Comparison of ENCODE assay signal across 20 cellular contexts in genomic region chr10:82544377-82544776, GRCh38.
A peak's percentile ranks its signal among the peaks of the same experiment; 100 is the strongest.
DNase-seq lines count a peak whose midpoint lies in the region; ATAC-seq lines count a peak whose summit lies in the region.
"Had no signal": no experiment of that assay in that cellular context is flagged by ENCODE, and none has a peak within 500 bp of the region (broad histone marks: within the 10 kb centered on the region; RNA-seq: fewer than 3 reads in every experiment).

No MANE protein-coding gene starts in this region.

- no peak overlapping the region for H3K18ac ChIP-seq in neuronal stem cell (ENCODE audit: low read length)

- H3K23ac ChIP-seq in neuronal stem cell (ENCODE audit: low read depth, low read length, poor library complexity) = no peak overlapping the region

- WGBS in neuronal stem cell (ENCODE audit: extremely low coverage in 2 of 2, insufficient read length in 2 of 2, insufficient replicate concordance in 1 of 2), 2 donors = no CpG with 5 or more reads among the region's 1 CpG
- 91 to 98% methylated on average over 1 of the region's 1 CpG for WGBS in aorta, 2 donors

- no peak overlapping the region for H3K4me2 ChIP-seq in neuronal stem cell (ENCODE audit: insufficient read depth, low read length, poor library complexity, severe bottlenecking)
- H3K4me2 ChIP-seq: BLaER1 had no signal

- intact Hi-C loops in sciatic nerve (cut with DNase I) (no loop called here), aorta (cut with DNase I) (no loop called here)

- DNase-seq in DMS53 (lab: John Stamatoyannopoulos, UW) (peak; percentile 16), DMS53 treated with DMSO at 0.1 percent for 48 hours (lab: John Stamatoyannopoulos, UW; ENCODE audit: unreplicated experiment) (no peak), OCI-M1 (lab: John Stamatoyannopoulos, UW) (peak; percentile 59), neuronal stem cell (ENCODE audit: low spot score) (no peak), sciatic nerve (ENCODE audit: low spot score) (no peak), NCI-H345 (lab: John Stamatoyannopoulos, UW) (no peak), aorta (no peak)
- DNase-seq: Caco-2; CD4-positive, CD25-positive, alpha-beta regulatory T cell; CD8-positive, alpha-beta T cell; DMS79; EL; GDM1; GM23248; H9 had no signal

- peak overlapping the region; percentile 21 for H2AFZ ChIP-seq in neuronal stem cell (ENCODE audit: low read length)
- H2AFZ ChIP-seq: GM23248 had no signal

- H3K27me3 ChIP-seq in neuronal stem cell (ENCODE audit: control insufficient read depth in 3 of 3, insufficient read depth in 3 of 3, low read depth in 1 of 3, low read length in 3 of 3) (no peaks in the 10 kb centered on the region), aorta (ENCODE audit: control insufficient read depth in 1 of 2, insufficient read depth in 2 of 2, low read length in 1 of 2) (no peaks in the 10 kb centered on the region)
- H3K27me3 ChIP-seq: BLaER1 had no signal

- H4K91ac ChIP-seq in neuronal stem cell (ENCODE audit: low read depth, low read length, poor library complexity) = no peak overlapping the region

- H2BK120ac ChIP-seq in neuronal stem cell (ENCODE audit: low read depth, low read length) = no peak overlapping the region

- H3K36me3 ChIP-seq in neuronal stem cell (replicated peaks in 1 of 2; ENCODE audit: control insufficient read depth in 2 of 2, insufficient read depth in 2 of 2, low read length in 2 of 2) = no peaks in the 10 kb centered on the region
- no peaks in the 10 kb centered on the region for H3K36me3 ChIP-seq in aorta (ENCODE audit: control insufficient read depth in 1 of 2, insufficient read depth in 2 of 2, low read length in 1 of 2)
- H3K36me3 ChIP-seq: BLaER1 had no signal

- no peak overlapping the region for H3K27ac ChIP-seq in neuronal stem cell (replicated peaks; ENCODE audit: low read length)
- no peak overlapping the region for H3K27ac ChIP-seq in aorta (ENCODE audit: low read depth in 1 of 2, low read length in 2 of 2)
- H3K27ac ChIP-seq: 22Rv1, BLaER1, C4-2B, GM23248 had no signal

- no peak for ATAC-seq in sciatic nerve
- ATAC-seq in aorta (ENCODE audit: low FRiP score) = no peak
- ATAC-seq: CD8-positive, alpha-beta T cell; GM12878; HCT116 had no signal

- no peak overlapping the region for H2AK5ac ChIP-seq in neuronal stem cell (ENCODE audit: low read depth, low read length)

- H3K9me3 ChIP-seq in neuronal stem cell (replicated peaks in 1 of 2; ENCODE audit: control insufficient read depth in 2 of 2, insufficient read depth in 1 of 2, low read depth in 1 of 2, low read length in 2 of 2) (peaks cover 0 to 1% of the 10 kb centered on the region in 2 donors), aorta (ENCODE audit: control insufficient read depth, low read length) (no peaks in the 10 kb centered on the region)
- H3K9me3 ChIP-seq: BLaER1, Caco-2 had no signal

- no peak overlapping the region for H3K4ac ChIP-seq in neuronal stem cell (ENCODE audit: low read length)

- H3K4me1 ChIP-seq in neuronal stem cell (ENCODE audit: control insufficient read depth in 2 of 2, insufficient read depth in 1 of 2, low read depth in 1 of 2, low read length in 2 of 2) = no peaks in the 10 kb centered on the region
- no peaks in the 10 kb centered on the region for H3K4me1 ChIP-seq in aorta (ENCODE audit: control insufficient read depth in 1 of 2, insufficient read depth in 2 of 2, low read length in 2 of 2)
- H3K4me1 ChIP-seq: BLaER1, Caco-2 had no signal

- no peak overlapping the region for H2BK15ac ChIP-seq in neuronal stem cell (ENCODE audit: low read length)

- H3K79me1 ChIP-seq in neuronal stem cell (ENCODE audit: low read depth, low read length) = no peaks in the 10 kb centered on the region

- H3K4me3 ChIP-seq in neuronal stem cell (ENCODE audit: low read length in 2 of 2) = no peak overlapping the region
- no peak overlapping the region for H3K4me3 ChIP-seq in aorta (ENCODE audit: low read length in 2 of 2)
- H3K4me3 ChIP-seq: BLaER1, GM12878, GM23248 had no signal

- no peak overlapping the region for H4K8ac ChIP-seq in neuronal stem cell (ENCODE audit: low read depth, low read length)

- no peak overlapping the region for H2BK5ac ChIP-seq in neuronal stem cell (ENCODE audit: low read length)

- H3K9ac ChIP-seq in neuronal stem cell (ENCODE audit: low read depth, low read length, poor library complexity) = no peak overlapping the region
- H3K9ac ChIP-seq: BLaER1, GM23248 had no signal

- no peak overlapping the region for H3K14ac ChIP-seq in neuronal stem cell (ENCODE audit: low read length)

- H2BK12ac ChIP-seq in neuronal stem cell (ENCODE audit: low read length) = no peak overlapping the region

Comparison
In these comparisons a context has a peak if more than half of its experiments do, and no peak if none do; other contexts are left out.
1. DNase-seq: peak in DMS53 (single experiment) and OCI-M1 (single experiment); none in DMS53 treated with DMSO at 0.1 percent for 48 hours (single experiment), neuronal stem cell (single experiment), sciatic nerve (single experiment), NCI-H345 (single experiment) and aorta (0 of 2).